Comparison of ENCODE assay signal across 10 cellular contexts in the genomic region with DNA sequence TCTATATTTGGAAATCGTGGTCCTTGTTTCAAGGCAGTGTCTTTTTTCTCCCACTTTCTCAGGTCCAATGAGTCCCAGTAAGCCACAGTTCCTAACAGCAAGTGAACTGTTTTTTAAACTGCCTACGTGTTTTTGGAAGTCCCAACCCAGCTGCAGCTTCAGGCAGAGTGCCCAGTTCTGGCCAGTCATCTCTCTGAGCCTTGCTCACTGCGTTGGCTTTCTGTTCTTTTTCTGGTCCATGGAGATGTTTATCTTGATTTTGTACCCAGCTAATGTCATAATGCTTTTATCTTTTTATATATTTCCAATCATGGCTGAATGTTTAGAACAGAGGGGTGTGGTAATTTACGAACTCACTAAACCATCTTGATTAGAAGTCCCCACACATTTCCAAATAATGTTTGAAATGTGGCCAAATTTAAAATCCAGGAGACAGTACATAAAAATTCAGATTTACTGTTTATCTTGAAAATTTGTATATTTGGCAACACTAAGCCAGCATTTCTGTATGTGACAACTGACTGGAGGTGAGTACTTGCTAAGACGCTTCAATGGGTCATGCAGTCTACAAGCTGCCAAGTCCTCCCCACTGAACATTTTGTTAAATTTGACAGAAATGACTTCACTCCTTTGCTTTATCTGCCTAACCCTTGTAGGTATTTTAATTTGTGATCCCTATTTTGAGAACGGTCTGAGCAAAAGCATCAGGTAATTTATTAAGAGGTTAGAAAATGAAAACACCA. TPM values are rescaled to one million over a fixed set of nuclear protein-coding genes. Genes with fewer than 3 reads are reported as not detected.
DNase-seq lines count a peak whose midpoint lies in the region; TF ChIP-seq lines count a peak whose summit lies in the region.
"Had no signal": no experiment of that assay in that cellular context is flagged by ENCODE, and none has a peak within 500 bp of the region (broad histone marks: within the 10 kb centered on the region; RNA-seq: fewer than 3 reads in every experiment).

No MANE protein-coding gene starts in this region.

- no peak overlapping the region for H3K4me3 ChIP-seq in HFF-Myc (replicated peaks; ENCODE audit: low read depth, low read length)

- H3K27ac Mint-ChIP-seq in chondrocyte (ENCODE audit: unreplicated experiment): peak overlapping the region; percentile 57
- H3K27ac Mint-ChIP-seq in activated naive CD8-positive, alpha-beta T cell treated with anti-CD3 and anti-CD28 coated beads for 36 hours: no peak overlapping the region
- H3K27ac Mint-ChIP-seq: T-cell had no signal

- no peaks in the 10 kb centered on the region for H3K36me3 Mint-ChIP-seq in chondrocyte (ENCODE audit: low read depth)
- no peaks in the 10 kb centered on the region for H3K36me3 Mint-ChIP-seq in activated naive CD8-positive, alpha-beta T cell treated with anti-CD3 and anti-CD28 coated beads for 36 hours
- H3K36me3 Mint-ChIP-seq: natural killer cell, T-cell had no signal

- H3K4me1 Mint-ChIP-seq in chondrocyte (ENCODE audit: low read depth): peaks cover 23% of the 10 kb centered on the region
- H3K4me1 Mint-ChIP-seq in activated naive CD8-positive, alpha-beta T cell treated with anti-CD3 and anti-CD28 coated beads for 36 hours: no peaks in the 10 kb centered on the region

- H3K9me3 Mint-ChIP-seq in chondrocyte (ENCODE audit: low read depth): peaks cover 3% of the 10 kb centered on the region
- no peaks in the 10 kb centered on the region for H3K9me3 Mint-ChIP-seq in activated naive CD8-positive, alpha-beta T cell treated with anti-CD3 and anti-CD28 coated beads for 36 hours
- H3K9me3 Mint-ChIP-seq: natural killer cell, T-cell had no signal

- TF ChIP-seq CTCF in HFF-Myc (IDR thresholded peaks at IDR 0.05; ENCODE audit: low read depth, low read length, missing control alignments) (no peak), chondrocyte (IDR thresholded peaks at IDR 0.05) (no peak)

- H3K4me3 Mint-ChIP-seq in chondrocyte (ENCODE audit: unreplicated experiment): no peak overlapping the region
- H3K4me3 Mint-ChIP-seq in activated naive CD8-positive, alpha-beta T cell treated with anti-CD3 and anti-CD28 coated beads for 36 hours: no peak overlapping the region
- H3K4me3 Mint-ChIP-seq: natural killer cell, T-cell had no signal

- no peaks in the 10 kb centered on the region for H3K27me3 Mint-ChIP-seq in chondrocyte (ENCODE audit: low read depth)
- H3K27me3 Mint-ChIP-seq in activated naive CD8-positive, alpha-beta T cell treated with anti-CD3 and anti-CD28 coated beads for 36 hours: no peaks in the 10 kb centered on the region

- DNase-seq in HFF-Myc (ENCODE audit: extremely low read depth, low read depth) (peak; percentile 50), chondrocyte (ENCODE audit: low spot score) (no peak), left kidney (ENCODE audit: low read depth, low spot score) (peak; percentile 17), superior temporal gyrus (ENCODE audit: extremely low spot score) (peak; percentile 77), GOT3 (lab: John Stamatoyannopoulos, UW) (no peak), NCI-H524 treated with DMSO at 0.1 percent for 48 hours (lab: John Stamatoyannopoulos, UW) (no peak)
- no peak for DNase-seq in activated naive CD8-positive, alpha-beta T cell treated with anti-CD3 and anti-CD28 coated beads for 36 hours
- no peak for DNase-seq in activated CD8-positive, alpha-beta memory T cell treated with anti-CD3 and anti-CD28 coated beads, Interleukin-2, amount 50 U/mL, for 4 hours
- DNase-seq: natural killer cell, T-cell had no signal

RNA-seq across cellular contexts. Expression of a gene that starts 46.1 kb away (rescaled TPM):
- total RNA-seq in chondrocyte: 0.25 to 0.92 TPM in 2 of 3 replicates, not detected in the other
- not detected for total RNA-seq in activated naive CD8-positive, alpha-beta T cell treated with anti-CD3 and anti-CD28 coated beads for 36 hours
- total RNA-seq: natural killer cell, T-cell had no signal

Comparison
In these comparisons a context has a peak if more than half of its experiments do, and no peak if none do; other contexts are left out.
1. DNase-seq: peak in HFF-Myc (single experiment), left kidney (single experiment) and superior temporal gyrus (single experiment); none in chondrocyte (single experiment), GOT3 (single experiment), activated naive CD8-positive, alpha-beta T cell treated with anti-CD3 and anti-CD28 coated beads for 36 hours (single experiment), NCI-H524 treated with DMSO at 0.1 percent for 48 hours (single experiment) and activated CD8-positive, alpha-beta memory T cell treated with anti-CD3 and anti-CD28 coated beads, Interleukin-2, amount 50 U/mL, for 4 hours (single experiment).